In the genomic region with DNA sequence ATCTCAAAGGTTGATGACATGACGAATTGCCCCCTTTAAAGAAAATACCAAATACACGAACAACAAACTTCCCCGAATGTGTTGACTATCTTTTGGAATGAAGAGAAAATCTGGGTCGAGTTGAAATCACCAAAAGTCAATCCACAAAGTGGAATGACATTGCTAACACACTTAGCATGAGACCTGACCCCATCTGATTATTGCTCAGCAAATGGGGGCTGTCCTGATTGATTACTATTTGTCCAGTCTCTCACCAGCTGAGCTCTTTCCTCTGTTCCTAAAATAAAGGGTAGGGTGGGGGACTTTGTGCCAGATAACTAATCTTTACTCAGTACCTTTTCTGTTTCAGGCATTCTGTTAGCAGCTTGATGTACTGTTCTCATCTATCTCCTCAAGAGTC, we compare ENCODE assay signal across 26 cellular contexts.
"Had no signal": no experiment of that assay in that cellular context is flagged by ENCODE, and none has a peak within 500 bp of the region (broad histone marks: within the 10 kb centered on the region; RNA-seq: fewer than 3 reads in every experiment).

No MANE protein-coding gene starts in this region.

- H3K4me2 ChIP-seq: neural progenitor cell had no signal

- H3K9ac ChIP-seq: neural progenitor cell, parathyroid adenoma had no signal

- H3K4me3 ChIP-seq: left lung, lower lobe of right lung, neural progenitor cell, right atrium auricular region, right lobe of liver, stomach, suprapubic skin, tibial nerve, uterus had no signal

- H3K9me3 ChIP-seq: left lung, lower lobe of right lung, neutrophil, right atrium auricular region, right lobe of liver, stomach, suprapubic skin, uterus had no signal

- H3K79me2 ChIP-seq: parathyroid adenoma had no signal

- H3K27ac ChIP-seq: left lung, lower lobe of right lung, neural progenitor cell, neutrophil, parathyroid adenoma, right atrium auricular region, right lobe of liver, stomach, suprapubic skin, tibial nerve, uterus had no signal

- FAIRE-seq: keratinocyte had no signal

- DNase-seq: hippocampal formation; kidney glomerular epithelial cell; left colon; left lung; lower lobe of right lung; mammary epithelial cell; mesenchymal stem cell; naive B cell; natural killer cell; nephron progenitor cell; right lobe of liver; stimulated activated CD4-positive, alpha-beta T cell treated with anti-CD3 and anti-CD28 coated beads, Interleukin-12 subunit alpha, Interleukin-12 subunit beta, amount 100 ng/mL, for 4 hours; stimulated activated CD4-positive, alpha-beta T cell treated with anti-CD3 and anti-CD28 coated beads, Interleukin-15, amount 100 ng/mL, for 24 hours; stimulated activated CD4-positive, alpha-beta T cell treated with anti-CD3 and anti-CD28 coated beads, Interleukin-2, amount 100 ng/mL, for 24 hours; stimulated activated CD4-positive, alpha-beta T cell treated with anti-CD3 and anti-CD28 coated beads, Interleukin-4, amount 100 ng/mL, for 1 hour; stimulated activated naive B cell treated with anti-CD40 and anti-IgM and Interleukin-4, amounts not matched to agents 10 μg/mL and 1 μg/mL and 100 μg/mL, for 72 hours; stimulated activated naive CD8-positive, alpha-beta T cell treated with anti-CD3 and anti-CD28 coated beads, Interleukin-15, Interleukin-2, amounts not matched to agents 100 U/mL and 50 U/mL, for 24 hours; stomach; uterus had no signal

- H3K27me3 ChIP-seq: left lung, neural progenitor cell, right atrium auricular region, right lobe of liver, stomach, suprapubic skin, tibial nerve, uterus had no signal

- H3K4me1 ChIP-seq: left lung, lower lobe of right lung, parathyroid adenoma, right atrium auricular region, right lobe of liver, stomach, suprapubic skin, tibial nerve, uterus had no signal

- H3K36me3 ChIP-seq: left lung, lower lobe of right lung, neural progenitor cell, neutrophil, right atrium auricular region, right lobe of liver, stomach, suprapubic skin, tibial nerve, uterus had no signal
